Comparison of ENCODE assay signal across 8 cellular contexts in the genomic region with DNA sequence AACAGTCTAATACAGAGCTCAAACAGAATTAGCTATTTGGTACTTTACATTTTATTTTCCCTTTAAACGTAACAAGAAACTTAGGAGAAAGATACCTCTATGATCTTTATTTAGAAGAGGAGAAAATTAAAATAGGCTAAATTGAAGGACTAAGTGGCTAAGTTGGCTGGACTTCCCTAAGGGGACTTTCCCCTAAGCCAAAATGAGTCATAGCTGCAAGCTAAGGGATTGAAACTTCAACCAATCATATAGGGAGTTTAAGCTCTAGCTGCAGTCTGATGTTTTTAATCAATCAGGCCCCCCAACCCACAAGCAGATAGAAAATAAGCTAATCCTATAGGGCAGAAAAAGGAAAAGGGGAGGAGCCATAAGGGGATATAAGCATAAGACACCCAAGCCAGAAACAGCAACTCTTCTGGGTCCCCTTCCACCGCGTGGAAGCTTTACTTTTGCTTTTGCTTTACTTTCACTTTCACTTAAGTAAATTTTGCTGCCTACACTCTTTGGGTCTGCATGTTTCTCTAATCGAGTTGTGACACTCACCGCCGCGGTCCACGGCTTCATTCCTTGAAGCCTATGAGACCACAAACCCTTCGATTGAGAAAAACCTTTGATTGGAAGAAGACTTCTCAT.
DNase-seq lines count a peak whose midpoint lies in the region; ATAC-seq and TF ChIP-seq lines count a peak whose summit lies in the region.
"Had no signal": no experiment of that assay in that cellular context is flagged by ENCODE, and none has a peak within 500 bp of the region (broad histone marks: within the 10 kb centered on the region; RNA-seq: fewer than 3 reads in every experiment).

No MANE protein-coding gene starts in this region.

- H2AFZ ChIP-seq in SU-DHL-6 (ENCODE audit: low read depth, low read length, severe bottlenecking), result no peak overlapping the region

- TF ChIP-seq CTCF in SU-DHL-6 (IDR thresholded peaks at IDR 0.05; ENCODE audit: insufficient read depth, low read length, poor library complexity, severe bottlenecking), result no peak

- peaks cover 2 to 23% (median 10%) of the 10 kb centered on the region in 7 donors for H3K9me3 Mint-ChIP-seq in naive B cell

- no peak overlapping the region for H3K9ac ChIP-seq in SU-DHL-6 (ENCODE audit: low read length)

- no peaks in the 10 kb centered on the region for H3K36me3 Mint-ChIP-seq in naive B cell

- H3K4me1 Mint-ChIP-seq in naive B cell, result no peaks in the 10 kb centered on the region

- peak overlapping the region; percentile 19 for H3K4me2 ChIP-seq in SU-DHL-6 (ENCODE audit: low read depth, low read length, poor library complexity, severe bottlenecking)

- H3K4me3 Mint-ChIP-seq in naive B cell, result peak overlapping the region in 6 of 8 donors; percentile 9 to 82 (median 22)

- no peaks in the 10 kb centered on the region for H3F3A ChIP-seq in SU-DHL-6 (ENCODE audit: insufficient read depth)

- H3K27ac ChIP-seq in SU-DHL-6 (ENCODE audit: low read depth, low read length), result no peak overlapping the region

- no peaks in the 10 kb centered on the region for H3K9me3 ChIP-seq in SU-DHL-6 (ENCODE audit: insufficient read depth, low read length)

- H4K20me1 ChIP-seq in SU-DHL-6 (ENCODE audit: low read depth, low read length), result no peaks in the 10 kb centered on the region

- no peaks in the 10 kb centered on the region for H3K79me2 ChIP-seq in SU-DHL-6 (ENCODE audit: insufficient read depth, low read length)

- peak; percentile 53 for ATAC-seq in GM19023 (IDR thresholded peaks at IDR 0.05; ENCODE audit: unreplicated experiment)
- ATAC-seq in HG03039 (IDR thresholded peaks at IDR 0.05; ENCODE audit: unreplicated experiment), result peak; percentile 77
- no peak for ATAC-seq in naive B cell (ENCODE audit: low read depth in 2 of 2)

- H3K36me3 ChIP-seq in SU-DHL-6 (ENCODE audit: low read length), result no peaks in the 10 kb centered on the region

- no peak overlapping the region for H3K27ac Mint-ChIP-seq in naive B cell
- H3K27ac Mint-ChIP-seq: progenitor cell of endocrine pancreas had no signal

- no peaks in the 10 kb centered on the region for H3K9me2 ChIP-seq in SU-DHL-6 (replicated peaks; ENCODE audit: insufficient read depth, low read length)

- DNase-seq in naive B cell (no peak), AG08395 (ENCODE audit: low spot score) (no peak), DMS 273 treated with DMSO at 0.1 percent for 48 hours (lab: John Stamatoyannopoulos, UW) (no peak)
- DNase-seq in activated CD4-positive, CD25-positive, alpha-beta regulatory T cell (lab: John Stamatoyannopoulos, UW), result no peak

- H3K4me3 ChIP-seq in SU-DHL-6 (ENCODE audit: insufficient read depth, low read length, poor library complexity, severe bottlenecking), result no peak overlapping the region

- no peaks in the 10 kb centered on the region for H3K27me3 Mint-ChIP-seq in naive B cell
- H3K27me3 Mint-ChIP-seq: progenitor cell of endocrine pancreas had no signal

- no peaks in the 10 kb centered on the region for H3K27me3 ChIP-seq in SU-DHL-6 (ENCODE audit: low read length)

Comparison
In these comparisons a context has a peak if more than half of its experiments do, and no peak if none do; other contexts are left out.
1. ATAC-seq: peak in GM19023 (single experiment) and HG03039 (single experiment); none in naive B cell (0 of 2).